Comparison of ENCODE assay signal across 8 cellular contexts in the genomic region with DNA sequence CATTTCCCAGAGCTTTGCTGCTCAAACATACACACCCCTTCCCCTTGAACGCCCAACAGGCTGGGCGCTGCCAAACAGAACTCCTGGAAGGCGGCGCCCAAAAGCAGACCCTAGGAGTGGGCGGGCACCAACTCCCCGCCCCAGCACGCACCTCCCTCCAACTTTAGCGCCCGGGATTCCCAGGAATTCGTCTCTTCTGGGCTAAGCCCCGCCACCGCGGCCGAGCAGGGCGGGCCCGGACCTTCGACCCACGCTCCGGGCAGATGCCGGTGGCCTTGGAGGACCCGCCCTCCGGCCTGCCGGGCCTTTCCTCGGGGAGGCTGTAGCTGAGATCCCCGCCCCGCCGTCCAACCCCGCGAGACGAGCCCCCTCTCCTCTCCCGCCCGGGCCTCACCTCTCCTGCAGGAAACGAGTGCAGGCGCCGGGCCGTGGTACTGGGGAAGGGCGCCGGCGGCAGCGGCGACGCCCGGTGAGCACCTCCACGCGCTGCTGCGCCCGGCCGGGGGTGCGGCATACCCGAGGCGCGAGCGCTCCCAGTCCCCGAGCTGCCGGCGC. TPM values are rescaled to one million over a fixed set of nuclear protein-coding genes. Genes with fewer than 3 reads are reported as not detected.
DNase-seq lines count a peak whose midpoint lies in the region; ATAC-seq and TF ChIP-seq lines count a peak whose summit lies in the region.

No MANE protein-coding gene starts in this region.

- H3K4me1 Mint-ChIP-seq in naive thymus-derived CD8-positive, alpha-beta T cell = peaks cover 23 to 38% (median 33%) of the 10 kb centered on the region in 4 donors

- H3K4me3 Mint-ChIP-seq in naive thymus-derived CD8-positive, alpha-beta T cell = peak overlapping the region; percentile 79 to 92 (median 88)

- H3K9me3 Mint-ChIP-seq in naive thymus-derived CD8-positive, alpha-beta T cell = no peaks in the 10 kb centered on the region

- TF ChIP-seq CTCF in fibroblast of the aortic adventitia (IDR thresholded peaks at IDR 0.05; ENCODE audit: insufficient read depth, low read length) = no peak

- DNase-seq in COR-L47 (lab: John Stamatoyannopoulos, UW) = peak; percentile 64
- peak; percentile 51 for DNase-seq in NCI-H446 treated with DMSO at 0.1 percent for 48 hours (lab: John Stamatoyannopoulos, UW)
- DNase-seq in activated T-helper 1 cell treated with Interleukin-2 at 50 U/mL for 16 hours (ENCODE audit: low read depth) = peak; percentile 9
- peak; percentile 57 for DNase-seq in fibroblast of the aortic adventitia (ENCODE audit: low read depth)
- peak in 3 of 10 donors; percentile 17 to 43 (median 20) for DNase-seq in naive thymus-derived CD8-positive, alpha-beta T cell
- DNase-seq in KG1 (lab: John Stamatoyannopoulos, UW) = no peak

- ATAC-seq in GM19035 (IDR thresholded peaks at IDR 0.05; ENCODE audit: unreplicated experiment) (peak; percentile 36), HG03175 (IDR thresholded peaks at IDR 0.05; ENCODE audit: unreplicated experiment) (peak; percentile 37)
- ATAC-seq in naive thymus-derived CD8-positive, alpha-beta T cell = peak; percentile 16 to 21

- H3K27ac Mint-ChIP-seq in naive thymus-derived CD8-positive, alpha-beta T cell = peak overlapping the region in 9 of 10 donors; percentile 66 to 86 (median 84)

- peak overlapping the region; percentile 77 for H3K4me3 ChIP-seq in fibroblast of the aortic adventitia (ENCODE audit: low read depth, low read length)

- H3K36me3 Mint-ChIP-seq in naive thymus-derived CD8-positive, alpha-beta T cell = peaks cover 0 to 2% (median 0%) of the 10 kb centered on the region in 3 donors

- H3K27me3 Mint-ChIP-seq in naive thymus-derived CD8-positive, alpha-beta T cell = no peaks in the 10 kb centered on the region

- POLR2A ChIA-PET in naive thymus-derived CD8-positive, alpha-beta T cell (lab: Charles Lee) = interaction anchor here (1.0 to 2.0 kb wide), 5 partner anchors 15 to 485 kb away, joined by 3 to 8 read pairs (median 6); partner anchors contain the start of genes NOL7, RANBP9 and TBC1D7

RNA-seq across cellular contexts. Expression of gene MCUR1, which starts 0.7 kb away (rescaled TPM):
- 7.8 and 12.9 TPM in 2 replicates for total RNA-seq in fibroblast of the aortic adventitia (ENCODE audit: low replicate concordance)
- 10 to 100 TPM in 1 of 2 experiments, 1 to 10 TPM in 1; 8.4 to 12.2 TPM for total RNA-seq in naive thymus-derived CD8-positive, alpha-beta T cell
- 1 to 10 TPM; 5.9 to 9.7 (median 6.6) TPM for polyA plus RNA-seq in naive thymus-derived CD8-positive, alpha-beta T cell
